ENCODE assay signal across 32 cellular contexts in genomic region chr15:89833966-89834365, GRCh38. TPM values are rescaled to one million over a fixed set of nuclear protein-coding genes. Genes with fewer than 3 reads are reported as not detected.
"Had no signal": no experiment of that assay in that cellular context is flagged by ENCODE, and none has a peak within 500 bp of the region (broad histone marks: within the 10 kb centered on the region; RNA-seq: fewer than 3 reads in every experiment).

No MANE protein-coding gene starts in this region.

- H3K9me3 Mint-ChIP-seq: nephron, neural progenitor cell had no signal

- DNase-seq: colonic mucosa; dermis blood vessel endothelial cell; effector memory CD4-positive, alpha-beta T cell; erythroblast; foreskin fibroblast; gastrocnemius medialis; head of caudate nucleus; kidney; mesendoderm; midbrain; naive thymus-derived CD4-positive, alpha-beta T cell; nucleus accumbens; stimulated activated CD4-positive, alpha-beta T cell treated with anti-CD3 and anti-CD28 coated beads, Interleukin-12 subunit alpha, Interleukin-12 subunit beta, amount 100 ng/mL, for 4 hours; stimulated activated CD4-positive, alpha-beta T cell treated with anti-CD3 and anti-CD28 coated beads, Interleukin-1b, Interleukin-23, amount 100 ng/mL, for 48 hours; stimulated activated CD4-positive, alpha-beta T cell treated with anti-CD3 and anti-CD28 coated beads, Interleukin-4, amount 100 ng/mL, for 1 hour; stimulated activated CD8-positive, alpha-beta memory T cell treated with anti-CD3 and anti-CD28 coated beads, Interleukin-4, amount 100 ng/mL, for 48 hours; stimulated activated naive CD4-positive, alpha-beta T cell treated with Interleukin-2 at 50 U/mL for 16 hours; stomach; testis; tibial artery; upper lobe of left lung had no signal

- H3K4me1 ChIP-seq: colonic mucosa, neural progenitor cell had no signal

- H3K4me3 Mint-ChIP-seq: naive thymus-derived CD4-positive, alpha-beta T cell; nephron; neural progenitor cell had no signal

- H3K27me3 ChIP-seq: colonic mucosa, gastrocnemius medialis, neural progenitor cell, right atrium auricular region, stomach, testis, tibial artery, upper lobe of left lung had no signal

- H3K4me3 ChIP-seq: colonic mucosa, gastrocnemius medialis, neural progenitor cell, prostate gland, right atrium auricular region, smooth muscle cell, stomach, testis, tibial artery, upper lobe of left lung had no signal

- ATAC-seq: gastrocnemius medialis; left lobe of liver; naive thymus-derived CD4-positive, alpha-beta T cell; sciatic nerve had no signal

- H3K36me3 ChIP-seq: neural progenitor cell, prostate gland had no signal

- H3K27ac ChIP-seq: colonic mucosa, gastrocnemius medialis, neural progenitor cell, right atrium auricular region, stomach, testis, tibial artery, upper lobe of left lung had no signal

- H3K27me3 Mint-ChIP-seq: naive thymus-derived CD4-positive, alpha-beta T cell had no signal

- H3K27ac Mint-ChIP-seq: naive thymus-derived CD4-positive, alpha-beta T cell; nephron; neural progenitor cell had no signal

- H3K9me3 ChIP-seq: colonic mucosa, gastrocnemius medialis, prostate gland, right atrium auricular region, stomach, testis, tibial artery, upper lobe of left lung had no signal

RNA-seq across cellular contexts. Expression of gene MESP2, which starts 57.8 kb away (rescaled TPM):
- total RNA-seq: dermis blood vessel endothelial cell; gastrocnemius medialis; glomerular endothelial cell; liver; lung microvascular endothelial cell; naive thymus-derived CD4-positive, alpha-beta T cell; osteocyte; right atrium auricular region; smooth muscle cell; stomach had no signal
- polyA plus RNA-seq: naive thymus-derived CD4-positive, alpha-beta T cell had no signal
